Comparison of ENCODE assay signal across 8 cellular contexts in the genomic region with DNA sequence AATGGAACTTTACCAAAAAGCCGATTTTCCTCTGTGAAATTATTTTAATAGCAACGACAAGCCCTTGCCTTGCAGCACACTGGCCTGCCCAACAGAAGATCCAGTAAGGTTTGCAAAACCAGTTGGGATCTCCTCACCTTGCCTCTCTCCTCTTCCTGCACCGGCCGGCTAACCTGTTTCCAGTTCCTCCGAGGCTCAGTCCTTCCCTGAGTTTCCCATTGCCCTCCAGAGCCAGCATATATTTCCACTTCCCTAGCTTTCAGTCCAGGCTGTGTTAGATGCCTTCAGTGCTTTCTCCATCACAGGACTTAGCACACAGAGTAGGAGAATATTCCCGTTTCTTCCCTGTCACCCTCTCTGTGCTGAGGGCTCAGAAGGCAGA.
DNase-seq lines count a peak whose midpoint lies in the region; ATAC-seq and TF ChIP-seq lines count a peak whose summit lies in the region.

No MANE protein-coding gene starts in this region.

- peaks cover 2% of the 10 kb centered on the region for H3K4me1 Mint-ChIP-seq in activated CD4-positive, alpha-beta T cell treated with anti-CD3 and anti-CD28 coated beads, Interleukin-2, amount 10 ng/mL, durations not matched to agents 7 days and 5 days

- no peak overlapping the region for H3K27ac Mint-ChIP-seq in activated CD4-positive, alpha-beta T cell treated with anti-CD3 and anti-CD28 coated beads, Interleukin-2, amount 10 ng/mL, durations not matched to agents 7 days and 5 days

- H2BK120ac ChIP-seq in trophoblast cell (ENCODE audit: insufficient read depth, low read length, poor library complexity), result no peak overlapping the region

- POLR2A ChIA-PET in Panc1 (lab: Charles Lee), result interaction anchor here (0.5 to 0.6 kb wide), 3 partner anchors 54 to 354 kb away, joined by 3 to 9 read pairs (median 3); no protein-coding TSS in a partner anchor
- POLR2A ChIA-PET in activated CD4-positive, alpha-beta T cell treated with anti-CD3 and anti-CD28 coated beads, Interleukin-2, amount 10 ng/mL, durations not matched to agents 7 days and 5 days (lab: Charles Lee), result no interaction called here

- intact Hi-C loops in Panc1 (cut with micrococcal nuclease; ENCODE audit: unreplicated experiment), result loop anchor here (5.0 kb wide), 1 partner anchor 317 kb away; no protein-coding TSS in a partner anchor

- H4K91ac ChIP-seq in trophoblast cell (ENCODE audit: low read depth, low read length), result no peak overlapping the region

- no CpG with 5 or more reads among the region's 6 CpGs for WGBS in trophoblast cell (ENCODE audit: extremely low coverage, insufficient coverage, insufficient read length)

- H3K4me1 ChIP-seq in Panc1 (ENCODE audit: control insufficient read depth, insufficient read depth, low read length), result no peaks in the 10 kb centered on the region
- peaks cover 0 to 4% of the 10 kb centered on the region in 2 experiments for H3K4me1 ChIP-seq in trophoblast cell (ENCODE audit: control insufficient read depth in 1 of 2, insufficient read depth in 2 of 2, low read length in 2 of 2)

- peak overlapping the region; percentile 82 for H3K4me3 ChIP-seq in H7 (ENCODE audit: insufficient read depth, low read depth, low read length)
- H3K4me3 ChIP-seq in Panc1 (ENCODE audit: low read depth in 2 of 2, low read length in 2 of 2), result peak overlapping the region; percentile 56 to 77
- peak overlapping the region; percentile 70 for H3K4me3 ChIP-seq in fibroblast of pulmonary artery (replicated peaks; ENCODE audit: low read depth, low read length)
- no peak overlapping the region for H3K4me3 ChIP-seq in trophoblast cell (ENCODE audit: low read depth, low read length)

- no peak overlapping the region for H3K14ac ChIP-seq in trophoblast cell (ENCODE audit: low read length)

- no peak overlapping the region for H3K4ac ChIP-seq in trophoblast cell (ENCODE audit: low read depth, low read length)

- H3K18ac ChIP-seq in trophoblast cell (ENCODE audit: low read length), result no peak overlapping the region

- peaks cover 6% of the 10 kb centered on the region for H3K79me1 ChIP-seq in trophoblast cell (ENCODE audit: low read length)

- H3K79me2 ChIP-seq in trophoblast cell (ENCODE audit: control insufficient read depth, insufficient read depth, low read length, poor library complexity), result peaks cover 3% of the 10 kb centered on the region

- H2AFZ ChIP-seq in trophoblast cell (ENCODE audit: insufficient read depth, low read length, poor library complexity), result peak overlapping the region; percentile 47

- peak overlapping the region; percentile 92 for H3K4me2 ChIP-seq in trophoblast cell (ENCODE audit: low read length)

- H3K27ac ChIP-seq in Panc1 (ENCODE audit: low read length) (peak overlapping the region; percentile 9), trophoblast cell (ENCODE audit: low read depth, low read length) (no peak overlapping the region)

- H2AK5ac ChIP-seq in trophoblast cell (ENCODE audit: low read length), result no peak overlapping the region

- no peak overlapping the region for H2BK5ac ChIP-seq in trophoblast cell (ENCODE audit: low read depth, low read length, poor library complexity)

- H3K27me3 ChIP-seq in H7 (ENCODE audit: control insufficient read depth, insufficient read depth, low read length) (peaks cover 4% of the 10 kb centered on the region; the same call in 1 of the 2 replicates), Panc1 (ENCODE audit: control insufficient read depth, insufficient read depth, low read length) (peaks cover 5% of the 10 kb centered on the region; the same call in 1 of the 2 replicates), trophoblast cell (ENCODE audit: insufficient read depth, low read length) (no peaks in the 10 kb centered on the region)

- H3K27me3 Mint-ChIP-seq in activated CD4-positive, alpha-beta T cell treated with anti-CD3 and anti-CD28 coated beads, Interleukin-2, amount 10 ng/mL, durations not matched to agents 7 days and 5 days, result peaks cover 42% of the 10 kb centered on the region

- CTCF ChIA-PET in Panc1 (lab: Charles Lee), result interaction anchor here (1.2 kb wide), 1 partner anchor 43 kb away, joined by 3 read pairs; no protein-coding TSS in a partner anchor
- CTCF ChIA-PET in activated CD4-positive, alpha-beta T cell treated with anti-CD3 and anti-CD28 coated beads, Interleukin-2, amount 10 ng/mL, durations not matched to agents 7 days and 5 days (lab: Charles Lee), result interaction anchor here (0.6 kb wide), 1 partner anchor 1153 kb away, joined by 3 read pairs; no protein-coding TSS in a partner anchor

- no peak overlapping the region for H4K12ac ChIP-seq in trophoblast cell (ENCODE audit: low read depth, low read length)

- no peak overlapping the region for H3K9ac ChIP-seq in trophoblast cell (ENCODE audit: low read length)

- H3K23ac ChIP-seq in trophoblast cell (ENCODE audit: low read length), result no peak overlapping the region

- no peaks in the 10 kb centered on the region for H3K36me3 ChIP-seq in H7 (replicated peaks; ENCODE audit: control insufficient read depth, insufficient read depth, low read length)
- no peaks in the 10 kb centered on the region for H3K36me3 ChIP-seq in Panc1 (ENCODE audit: control insufficient read depth, insufficient read depth, low read length)
- H3K36me3 ChIP-seq in trophoblast cell (ENCODE audit: control insufficient read depth in 1 of 2, insufficient read depth in 2 of 2, low read length in 2 of 2), result no peaks in the 10 kb centered on the region

- TF ChIP-seq CTCF in Panc1 (IDR thresholded peaks at IDR 0.05) (no peak), fibroblast of pulmonary artery (IDR thresholded peaks at IDR 0.05; ENCODE audit: low read length, missing control alignments) (no peak), GM20000 (IDR thresholded peaks at IDR 0.05; ENCODE audit: extremely low read depth, missing control alignments) (no peak)

- no peaks in the 10 kb centered on the region for H3K36me3 Mint-ChIP-seq in activated CD4-positive, alpha-beta T cell treated with anti-CD3 and anti-CD28 coated beads, Interleukin-2, amount 10 ng/mL, durations not matched to agents 7 days and 5 days (ENCODE audit: low read depth)

- in situ Hi-C loops in Panc1 (cut with HindIII; ENCODE audit: low pct_unique_long_range_greater_than_20kb, low sequenced_read_pairs), result no loop called here

- peak overlapping the region; percentile 8 for H2BK12ac ChIP-seq in trophoblast cell (ENCODE audit: low read length)

- BruUV-seq in Panc1 (replicated peaks; lab: Mats Ljungman, UMichigan), result no TSS peak

- no peak overlapping the region for H3K4me3 Mint-ChIP-seq in activated CD4-positive, alpha-beta T cell treated with anti-CD3 and anti-CD28 coated beads, Interleukin-2, amount 10 ng/mL, durations not matched to agents 7 days and 5 days

- H3K9me3 ChIP-seq in Panc1 (ENCODE audit: control insufficient read depth, insufficient read depth, low read depth, low read length) (no peaks in the 10 kb centered on the region), trophoblast cell (ENCODE audit: insufficient read depth, low read depth, low read length) (no peaks in the 10 kb centered on the region)

- peak; percentile 72 for DNase-seq in H7
- DNase-seq in Panc1 (ENCODE audit: low read depth, low spot score), result no peak
- no peak for DNase-seq in fibroblast of pulmonary artery (ENCODE audit: low read depth)
- DNase-seq in trophoblast cell, result peak in 1 of 2 donors; percentile 44
- DNase-seq in MV-4-11 (lab: John Stamatoyannopoulos, UW), result no peak
- no peak for DNase-seq in activated CD4-positive, alpha-beta T cell treated with anti-CD3 and anti-CD28 coated beads, Interleukin-2, amount 10 ng/mL, durations not matched to agents 7 days and 5 days
- DNase-seq in GM20000 (ENCODE audit: low spot score), result no peak

- no peaks in the 10 kb centered on the region for H3K9me3 Mint-ChIP-seq in activated CD4-positive, alpha-beta T cell treated with anti-CD3 and anti-CD28 coated beads, Interleukin-2, amount 10 ng/mL, durations not matched to agents 7 days and 5 days

- peak; percentile 65 for ATAC-seq in Panc1
- no peak for ATAC-seq in HG02973 (IDR thresholded peaks at IDR 0.05; ENCODE audit: unreplicated experiment)

- H4K8ac ChIP-seq in trophoblast cell (ENCODE audit: low read depth, low read length), result peak overlapping the region; percentile 64
